Comparison of ENCODE assay signal across 16 cellular contexts in genomic region chr1:223709598-223709997, GRCh38. TPM values are rescaled to one million over a fixed set of nuclear protein-coding genes. Genes with fewer than 3 reads are reported as not detected.
DNase-seq lines count a peak whose midpoint lies in the region; ATAC-seq, FAIRE-seq and TF ChIP-seq lines count a peak whose summit lies in the region.
"Had no signal": no experiment of that assay in that cellular context is flagged by ENCODE, and none has a peak within 500 bp of the region (broad histone marks: within the 10 kb centered on the region; RNA-seq: fewer than 3 reads in every experiment).

No MANE protein-coding gene starts in this region.

- H3K4me1 ChIP-seq in PC-9 (replicated peaks; ENCODE audit: insufficient read depth) (peaks cover 80% of the 10 kb centered on the region), endothelial cell of umbilical vein (ENCODE audit: control insufficient read depth, extremely low read depth, insufficient read depth, low read length) (peaks cover 68% of the 10 kb centered on the region), smooth muscle cell (ENCODE audit: low read depth) (peaks cover 12% of the 10 kb centered on the region), aorta (ENCODE audit: control insufficient read depth in 1 of 2, insufficient read depth in 2 of 2, low read length in 2 of 2) (peaks cover 0 to 6% of the 10 kb centered on the region in 2 donors)

- DNase-seq in SIG-M5 treated with dmso at 0.1 percent for 504 hours (lab: John Stamatoyannopoulos, UW; ENCODE audit: unreplicated experiment), result peak; percentile 30
- no peak for DNase-seq in SIG-M5 (lab: John Stamatoyannopoulos, UW)
- no peak for DNase-seq in PC-9
- peak; percentile 49 for DNase-seq in endothelial cell of umbilical vein (ENCODE audit: low read depth, low spot score)
- no peak for DNase-seq in smooth muscle cell (lab: John Stamatoyannopoulos, UW; ENCODE audit: unreplicated experiment)
- DNase-seq in NK-92 (lab: John Stamatoyannopoulos, UW; ENCODE audit: unreplicated experiment), result no peak
- no peak for DNase-seq in activated CD8-positive, alpha-beta memory T cell treated with anti-CD3 and anti-CD28 coated beads, Interleukin-2, amount 10 ng/mL, durations not matched to agents 7 days and 5 days
- DNase-seq in aorta, result no peak
- DNase-seq: activated CD4-positive, alpha-beta T cell treated with anti-CD3 and anti-CD28 coated beads for 48 hours; activated gamma-delta T cell treated with Interleukin-2 at 50 U/mL for 16 hours; immature natural killer cell; NCI-H226 had no signal

- H3K27ac ChIP-seq in PC-9, result 0 out of 2 replicates have a peak overlapping the region, but pooled peaks have one; percentile 96
- H3K27ac ChIP-seq in endothelial cell of umbilical vein (ENCODE audit: insufficient read depth, low read depth, low read length), result no peak overlapping the region
- no peak overlapping the region for H3K27ac ChIP-seq in smooth muscle cell (ENCODE audit: low read depth)
- no peak overlapping the region for H3K27ac ChIP-seq in aorta (ENCODE audit: low read depth in 1 of 2, low read length in 2 of 2)
- H3K27ac ChIP-seq: SJSA1 had no signal

- H3K4me2 ChIP-seq in PC-9 (no peak overlapping the region), endothelial cell of umbilical vein (ENCODE audit: insufficient read depth, low read length) (no peak overlapping the region), smooth muscle cell (no peak overlapping the region)

- peaks cover 47% of the 10 kb centered on the region for H3K79me2 ChIP-seq in PC-9 (ENCODE audit: low read depth)
- H3K79me2 ChIP-seq in endothelial cell of umbilical vein (ENCODE audit: control insufficient read depth, insufficient read depth, low read length), result peaks cover 22% of the 10 kb centered on the region
- peaks cover 24% of the 10 kb centered on the region for H3K79me2 ChIP-seq in smooth muscle cell (ENCODE audit: low read depth)

- H3K9me1 ChIP-seq in endothelial cell of umbilical vein (replicated peaks; ENCODE audit: control insufficient read depth, extremely low read depth, insufficient read depth, low read length), result no peaks in the 10 kb centered on the region

- H3K36me3 Mint-ChIP-seq in activated CD8-positive, alpha-beta memory T cell treated with anti-CD3 and anti-CD28 coated beads, Interleukin-2, amount 10 ng/mL, durations not matched to agents 7 days and 5 days, result peaks cover 12% of the 10 kb centered on the region
- H3K36me3 Mint-ChIP-seq: immature natural killer cell had no signal

- intact Hi-C loops in PC-9 (cut with micrococcal nuclease; ENCODE audit: unreplicated experiment) (loop anchor here (10.0 kb wide), 3 partner anchors 195 to 1215 kb away; partner anchors contain the start of gene DNAH14), endothelial cell of umbilical vein (cut with micrococcal nuclease) (loop anchor here (5.0 to 10.0 kb wide), 4 partner anchors 123 to 895 kb away; partner anchors contain the start of genes DISP1 and WDR26), aorta (cut with DNase I) (loop anchor here in 1 of 2 donors (5.0 kb wide), 1 partner anchor 118 kb away; no protein-coding TSS in a partner anchor)

- H3F3A ChIP-seq in PC-9 (ENCODE audit: insufficient read depth, low read depth) (peaks cover 74% of the 10 kb centered on the region), smooth muscle cell (ENCODE audit: low read depth) (peaks cover 35% of the 10 kb centered on the region)

- H3K27me3 ChIP-seq in PC-9 (ENCODE audit: insufficient read depth, low read depth) (no peaks in the 10 kb centered on the region), endothelial cell of umbilical vein (ENCODE audit: control insufficient read depth in 2 of 2, insufficient read depth in 2 of 2, low read length in 2 of 2) (no peaks in the 10 kb centered on the region), smooth muscle cell (ENCODE audit: low read depth) (no peaks in the 10 kb centered on the region), aorta (ENCODE audit: control insufficient read depth in 1 of 2, insufficient read depth in 2 of 2, low read length in 1 of 2) (no peaks in the 10 kb centered on the region)
- H3K27me3 ChIP-seq: SJSA1 had no signal

- no peak for TF ChIP-seq POLR2A in endothelial cell of umbilical vein (IDR thresholded peaks at IDR 0.05; ENCODE audit: low read depth, low read length)

- POLR2A ChIA-PET in PC-9 (lab: Charles Lee; ENCODE audit: unreplicated experiment), result no interaction called here
- POLR2A ChIA-PET in endothelial cell of umbilical vein (lab: Charles Lee), result no interaction called here

- peak; percentile 52 for TF ChIP-seq CTCF in PC-9 (conservative IDR thresholded peaks at IDR 0.05)
- peak; percentile 31 to 37 for TF ChIP-seq CTCF in endothelial cell of umbilical vein (IDR thresholded peaks at IDR 0.05; ENCODE audit: extremely low read depth in 1 of 2, insufficient read depth in 1 of 2, low read depth in 1 of 2, low read length in 2 of 2)
- peak; percentile 56 for TF ChIP-seq CTCF in smooth muscle cell (IDR thresholded peaks at IDR 0.05; ENCODE audit: borderline replicate concordance, insufficient read depth, poor library complexity, severe bottlenecking)

- H3K27ac Mint-ChIP-seq in activated CD8-positive, alpha-beta memory T cell treated with anti-CD3 and anti-CD28 coated beads, Interleukin-2, amount 10 ng/mL, durations not matched to agents 7 days and 5 days, result no peak overlapping the region
- H3K27ac Mint-ChIP-seq: B cell had no signal

- CTCF ChIA-PET in PC-9 (lab: Charles Lee), result interaction anchor here (0.6 kb wide), 1 partner anchor 8 kb away, joined by 6 read pairs; no protein-coding TSS in a partner anchor
- CTCF ChIA-PET in endothelial cell of umbilical vein (lab: Charles Lee), result interaction anchor here (2.1 to 10.9 kb wide), 3 partner anchors 8 to 40 kb away, joined by 9 to 148 read pairs (median 21); no protein-coding TSS in a partner anchor
- CTCF ChIA-PET in activated CD8-positive, alpha-beta memory T cell treated with anti-CD3 and anti-CD28 coated beads, Interleukin-2, amount 10 ng/mL, durations not matched to agents 7 days and 5 days (lab: Charles Lee), result interaction anchor here (5.2 to 5.7 kb wide), 2 partner anchors 38 to 39 kb away, joined by 41 to 76 read pairs; no protein-coding TSS in a partner anchor

- H3K9ac ChIP-seq in endothelial cell of umbilical vein (replicated peaks; ENCODE audit: extremely low read depth, insufficient read depth, low read length) (no peak overlapping the region), smooth muscle cell (ENCODE audit: low read depth) (no peak overlapping the region)

- H3K9me3 ChIP-seq in PC-9 (ENCODE audit: insufficient read depth, low read depth) (no peaks in the 10 kb centered on the region), endothelial cell of umbilical vein (replicated peaks; ENCODE audit: control insufficient read depth, insufficient read depth, low read length) (no peaks in the 10 kb centered on the region), smooth muscle cell (replicated peaks; ENCODE audit: low read depth) (no peaks in the 10 kb centered on the region), aorta (ENCODE audit: control insufficient read depth, low read length) (no peaks in the 10 kb centered on the region)
- H3K9me3 ChIP-seq: SJSA1 had no signal

- ATAC-seq in activated CD8-positive, alpha-beta memory T cell treated with anti-CD3 and anti-CD28 coated beads, Interleukin-2, amount 10 ng/mL, durations not matched to agents 7 days and 5 days, result no peak
- ATAC-seq in aorta (ENCODE audit: low FRiP score), result no peak

- no peaks in the 10 kb centered on the region for H3K27me3 Mint-ChIP-seq in activated CD8-positive, alpha-beta memory T cell treated with anti-CD3 and anti-CD28 coated beads, Interleukin-2, amount 10 ng/mL, durations not matched to agents 7 days and 5 days

- H3K4me3 ChIP-seq in PC-9 (no peak overlapping the region), endothelial cell of umbilical vein (replicated peaks in 1 of 3; ENCODE audit: insufficient read depth in 1 of 3, low read depth in 1 of 3, low read length in 3 of 3) (no peak overlapping the region), smooth muscle cell (no peak overlapping the region), aorta (ENCODE audit: low read length in 2 of 2) (no peak overlapping the region)
- H3K4me3 ChIP-seq: SJSA1 had no signal

- BruUV-seq in PC-9 (replicated peaks; lab: Mats Ljungman, UMichigan) (no TSS peak), endothelial cell of umbilical vein (replicated peaks; lab: Mats Ljungman, UMichigan) (no TSS peak)

- H2AFZ ChIP-seq in PC-9, result no peak overlapping the region
- no peak overlapping the region for H2AFZ ChIP-seq in endothelial cell of umbilical vein (ENCODE audit: low read depth, low read length)
- H2AFZ ChIP-seq in smooth muscle cell (ENCODE audit: low read depth), result no peak overlapping the region

- no peaks in the 10 kb centered on the region for H3K9me3 Mint-ChIP-seq in activated CD8-positive, alpha-beta memory T cell treated with anti-CD3 and anti-CD28 coated beads, Interleukin-2, amount 10 ng/mL, durations not matched to agents 7 days and 5 days (ENCODE audit: low read depth)
- H3K9me3 Mint-ChIP-seq: immature natural killer cell had no signal

- no peaks in the 10 kb centered on the region for H3K9me2 ChIP-seq in PC-9 (ENCODE audit: insufficient read depth)

- 87% methylated on average over 3 of the region's 3 CpGs for WGBS in smooth muscle cell (ENCODE audit: low lambda C conversion rate)
- WGBS in aorta, 2 donors, result 49 to 52% methylated on average over 3 of the region's 3 CpGs

- H3K36me3 ChIP-seq in PC-9 (ENCODE audit: low read depth), result no peaks in the 10 kb centered on the region
- no peaks in the 10 kb centered on the region for H3K36me3 ChIP-seq in endothelial cell of umbilical vein (ENCODE audit: control insufficient read depth in 2 of 2, extremely low read depth in 1 of 2, insufficient read depth in 2 of 2, low read length in 2 of 2)
- no peaks in the 10 kb centered on the region for H3K36me3 ChIP-seq in smooth muscle cell (ENCODE audit: low read depth)
- H3K36me3 ChIP-seq in aorta (ENCODE audit: control insufficient read depth in 1 of 2, insufficient read depth in 2 of 2, low read length in 1 of 2), result no peaks in the 10 kb centered on the region

- no peak for FAIRE-seq in endothelial cell of umbilical vein (lab: Jason Lieb, UNC)
- FAIRE-seq: HTR-8/SVneo had no signal

- no peaks in the 10 kb centered on the region for H4K20me1 ChIP-seq in PC-9 (ENCODE audit: insufficient read depth)
- no peaks in the 10 kb centered on the region for H4K20me1 ChIP-seq in endothelial cell of umbilical vein (replicated peaks; ENCODE audit: control insufficient read depth, extremely low read depth, insufficient read depth, low read length)
- peaks cover under 1% of the 10 kb centered on the region for H4K20me1 ChIP-seq in smooth muscle cell (ENCODE audit: low read depth)

- peaks cover 37% of the 10 kb centered on the region for H3K4me1 Mint-ChIP-seq in activated CD8-positive, alpha-beta memory T cell treated with anti-CD3 and anti-CD28 coated beads, Interleukin-2, amount 10 ng/mL, durations not matched to agents 7 days and 5 days

- dilution Hi-C loops in endothelial cell of umbilical vein (cut with MboI; ENCODE audit: extremely low pct_ligation_motif_present, low sequenced_read_pairs), result no loop called here

- H3K4me3 Mint-ChIP-seq in activated CD8-positive, alpha-beta memory T cell treated with anti-CD3 and anti-CD28 coated beads, Interleukin-2, amount 10 ng/mL, durations not matched to agents 7 days and 5 days, result no peak overlapping the region
- H3K4me3 Mint-ChIP-seq: B cell, immature natural killer cell had no signal

RNA-seq across cellular contexts. Expression of gene CAPN2, which starts 2.7 kb away (rescaled TPM):
- total RNA-seq in PC-9 (2021) (376 and 459 TPM in 2 replicates), endothelial cell of umbilical vein (316 and 420 TPM in 2 replicates), smooth muscle cell (213 and 229 TPM in 2 replicates), aorta (100 to 1,000 TPM; 208 to 213 TPM)
- polyA plus RNA-seq in endothelial cell of umbilical vein (82.0 and 110 TPM in 2 replicates), smooth muscle cell (182 and 210 TPM in 2 replicates), aorta (100 to 1,000 TPM in 1 of 2 donors, 10 to 100 TPM in 1; 99.8 to 190 TPM)
- 160 and 168 TPM in 2 replicates for polyA plus RNA-seq in endothelial cell of umbilical vein (2011; cell fraction: cytosol; rRNA removed)
- 332 and 370 TPM in 2 replicates for polyA plus RNA-seq in endothelial cell of umbilical vein (2011; cell fraction: nucleus; rRNA removed)
- polyA plus RNA-seq in endothelial cell of umbilical vein (2012), result 262 and 405 TPM in 2 replicates
- 205 and 211 TPM in 2 replicates for polyA minus RNA-seq in endothelial cell of umbilical vein
- polyA minus RNA-seq in endothelial cell of umbilical vein (2011; cell fraction: cytosol; rRNA and poly(A)+ RNA removed), result 44.4 TPM
- 100 and 114 TPM in 2 replicates for polyA minus RNA-seq in endothelial cell of umbilical vein (2011; cell fraction: nucleus; rRNA and poly(A)+ RNA removed)
- 100 to 1,000 TPM; 183 to 255 TPM for total RNA-seq in activated CD8-positive, alpha-beta memory T cell treated with anti-CD3 and anti-CD28 coated beads, Interleukin-2, amount 10 ng/mL, durations not matched to agents 7 days and 5 days

RNA-seq across cellular contexts. Expression of gene CAPN8, which starts 44.1 kb away (rescaled TPM):
- total RNA-seq in PC-9 (2021) (85.6 and 94.7 TPM in 2 replicates), endothelial cell of umbilical vein (not detected in 2 replicates), smooth muscle cell (not detected in 2 replicates), aorta (under 1 TPM in 1 of 2 donors, not detected in 1; 0.45 TPM)
- polyA plus RNA-seq in endothelial cell of umbilical vein (not detected in 2 replicates), smooth muscle cell (0.74 TPM in 1 of 2 replicates, not detected in the other), aorta (1 to 10 TPM in 1 of 2 donors, under 1 TPM in 1; 0.33 to 2.9 TPM)
- polyA plus RNA-seq in endothelial cell of umbilical vein (2011; cell fraction: cytosol; rRNA removed), result not detected in 2 replicates
- polyA plus RNA-seq in endothelial cell of umbilical vein (2011; cell fraction: nucleus; rRNA removed), result 0.07 and 0.25 TPM in 2 replicates
- not detected in 2 replicates for polyA plus RNA-seq in endothelial cell of umbilical vein (2012)
- not detected in 2 replicates for polyA minus RNA-seq in endothelial cell of umbilical vein
- polyA minus RNA-seq in endothelial cell of umbilical vein (2011; cell fraction: cytosol; rRNA and poly(A)+ RNA removed), result not detected
- polyA minus RNA-seq in endothelial cell of umbilical vein (2011; cell fraction: nucleus; rRNA and poly(A)+ RNA removed), result not detected in 2 replicates
- not detected for total RNA-seq in activated CD8-positive, alpha-beta memory T cell treated with anti-CD3 and anti-CD28 coated beads, Interleukin-2, amount 10 ng/mL, durations not matched to agents 7 days and 5 days
- total RNA-seq: omental fat pad, SJSA1 had no signal

Comparison
In these comparisons a context has a peak if more than half of its experiments do, and no peak if none do; other contexts are left out.
1. DNase-seq: peak in SIG-M5 treated with dmso at 0.1 percent for 504 hours (single experiment) and endothelial cell of umbilical vein (single experiment); none in SIG-M5 (single experiment), PC-9 (0 of 2), smooth muscle cell (single experiment), NK-92 (single experiment), activated CD8-positive, alpha-beta memory T cell treated with anti-CD3 and anti-CD28 coated beads, Interleukin-2, amount 10 ng/mL, durations not matched to agents 7 days and 5 days (single experiment) and aorta (0 of 2).
2. RNA of gene CAPN8, which starts 44.1 kb away (total RNA-seq): 85.6 to 94.7 TPM in PC-9; 0.45 TPM in aorta, not detected in activated CD8-positive, alpha-beta memory T cell treated with anti-CD3 and anti-CD28 coated beads, Interleukin-2, amount 10 ng/mL, durations not matched to agents 7 days and 5 days, not detected in endothelial cell of umbilical vein and not detected in smooth muscle cell; every median in the first group is over 10 times any median in the second.
3. Peak in every context shown above with its lines, with median percentiles within 50 percentile points of each other: CTCF ChIP-seq.